In the genomic region with DNA sequence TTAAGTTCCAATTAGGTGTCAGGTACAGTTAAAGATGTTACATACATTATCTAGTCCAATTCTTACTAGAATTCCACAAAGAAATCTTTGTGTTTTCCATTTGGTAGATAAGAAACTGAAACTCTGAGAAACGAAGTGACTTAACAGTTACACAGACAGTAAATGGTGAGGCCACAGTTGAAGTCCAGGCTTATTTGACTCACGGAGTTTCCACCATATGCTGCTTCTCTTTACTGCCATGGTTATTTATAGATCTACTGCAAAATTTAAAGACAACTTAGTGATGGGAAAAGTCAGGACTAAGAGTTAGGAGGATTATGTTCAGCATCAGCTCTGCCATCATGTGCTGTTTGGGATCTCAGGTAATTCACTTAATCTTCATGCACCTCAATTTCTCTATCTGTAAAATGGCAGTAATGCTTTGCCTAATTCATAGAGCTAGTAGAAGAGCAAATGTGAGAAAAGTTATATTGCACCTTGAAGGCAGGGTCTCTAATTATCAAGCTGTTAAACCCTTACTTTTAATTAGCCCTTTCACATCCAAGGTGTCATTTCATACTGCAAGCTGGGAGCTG, we compare ENCODE assay signal across 25 cellular contexts. TPM values are rescaled to one million over a fixed set of nuclear protein-coding genes. Genes with fewer than 3 reads are reported as not detected.
A peak's percentile ranks its signal among the peaks of the same experiment; 100 is the strongest.
DNase-seq lines count a peak whose midpoint lies in the region; ATAC-seq, FAIRE-seq and TF ChIP-seq lines count a peak whose summit lies in the region.
"Had no signal": no experiment of that assay in that cellular context is flagged by ENCODE, and none has a peak within 500 bp of the region (broad histone marks: within the 10 kb centered on the region; RNA-seq: fewer than 3 reads in every experiment).

No MANE protein-coding gene starts in this region.

- H3K4me3 Mint-ChIP-seq in activated naive CD8-positive, alpha-beta T cell treated with anti-CD3 and anti-CD28 coated beads for 36 hours: peak overlapping the region; percentile 37
- no peak overlapping the region for H3K4me3 Mint-ChIP-seq in MCF 10A (ENCODE audit: unreplicated experiment)
- H3K4me3 Mint-ChIP-seq in naive thymus-derived CD8-positive, alpha-beta T cell: no peak overlapping the region
- H3K4me3 Mint-ChIP-seq: activated naive CD4-positive, alpha-beta T cell treated with anti-CD3 and anti-CD28 coated beads, Interleukin-2, amount 10 ng/mL, durations not matched to agents 7 days and 5 days had no signal

- peaks cover 21% of the 10 kb centered on the region for H3K4me1 Mint-ChIP-seq in activated naive CD8-positive, alpha-beta T cell treated with anti-CD3 and anti-CD28 coated beads for 36 hours
- peaks cover 14% of the 10 kb centered on the region for H3K4me1 Mint-ChIP-seq in MCF 10A (ENCODE audit: insufficient read depth, unreplicated experiment)
- peaks cover 0 to 12% (median 3%) of the 10 kb centered on the region in 4 donors for H3K4me1 Mint-ChIP-seq in naive thymus-derived CD8-positive, alpha-beta T cell

- ATAC-seq in GM19463 (IDR thresholded peaks at IDR 0.05; ENCODE audit: unreplicated experiment) (peak; percentile 50), HG03565 (IDR thresholded peaks at IDR 0.05; ENCODE audit: unreplicated experiment) (peak; percentile 54)
- ATAC-seq in naive thymus-derived CD8-positive, alpha-beta T cell: no peak
- ATAC-seq: gastroesophageal sphincter, HepG2, left lobe of liver, sciatic nerve had no signal

- TF ChIP-seq CTCF in MCF 10A (IDR thresholded peaks at IDR 0.05; ENCODE audit: unreplicated experiment): no peak

- peaks cover 3% of the 10 kb centered on the region for H3K36me3 Mint-ChIP-seq in activated naive CD8-positive, alpha-beta T cell treated with anti-CD3 and anti-CD28 coated beads for 36 hours
- peaks cover under 1% of the 10 kb centered on the region for H3K36me3 Mint-ChIP-seq in MCF 10A (ENCODE audit: insufficient read depth, unreplicated experiment)
- no peaks in the 10 kb centered on the region for H3K36me3 Mint-ChIP-seq in naive thymus-derived CD8-positive, alpha-beta T cell

- no peak for DNase-seq in GM18507 (ENCODE audit: extremely low spot score, insufficient read length, low read depth)
- no peak for DNase-seq in activated naive CD8-positive, alpha-beta T cell treated with anti-CD3 and anti-CD28 coated beads for 36 hours
- no peak for DNase-seq in MCF 10A (ENCODE audit: unreplicated experiment)
- DNase-seq in naive thymus-derived CD8-positive, alpha-beta T cell: no peak
- DNase-seq in RCC 7860 (ENCODE audit: low spot score): no peak
- DNase-seq: activated naive CD4-positive, alpha-beta T cell treated with anti-CD3 and anti-CD28 coated beads, Interleukin-2, amount 10 ng/mL, durations not matched to agents 7 days and 5 days; BE2C; brain microvascular endothelial cell; dermis blood vessel endothelial cell; erythroblast; GF-D8; GM23248; MG63; NCI-H2029; NCI-H510A treated with DMSO at 0.1 percent for 48 hours; occipital lobe; Peyer's patch; stimulated activated CD4-positive, alpha-beta T cell treated with anti-CD3 and anti-CD28 coated beads, Interleukin-1b, Interleukin-23, amount 100 ng/mL, for 48 hours; testis had no signal

- H3K27me3 Mint-ChIP-seq in activated naive CD8-positive, alpha-beta T cell treated with anti-CD3 and anti-CD28 coated beads for 36 hours: no peaks in the 10 kb centered on the region
- no peaks in the 10 kb centered on the region for H3K27me3 Mint-ChIP-seq in MCF 10A (ENCODE audit: insufficient read depth, unreplicated experiment)
- no peaks in the 10 kb centered on the region for H3K27me3 Mint-ChIP-seq in naive thymus-derived CD8-positive, alpha-beta T cell
- H3K27me3 Mint-ChIP-seq: activated naive CD4-positive, alpha-beta T cell treated with anti-CD3 and anti-CD28 coated beads, Interleukin-2, amount 10 ng/mL, durations not matched to agents 7 days and 5 days had no signal

- intact Hi-C loops in MCF 10A (cut with micrococcal nuclease): no loop called here

- no TSS peak for BruUV-seq in MCF 10A (replicated peaks; lab: Mats Ljungman, UMichigan)

- peak overlapping the region; percentile 74 for H3K27ac Mint-ChIP-seq in activated naive CD8-positive, alpha-beta T cell treated with anti-CD3 and anti-CD28 coated beads for 36 hours
- no peak overlapping the region for H3K27ac Mint-ChIP-seq in MCF 10A (ENCODE audit: low read depth, unreplicated experiment)
- H3K27ac Mint-ChIP-seq in naive thymus-derived CD8-positive, alpha-beta T cell: no peak overlapping the region
- H3K27ac Mint-ChIP-seq: activated naive CD4-positive, alpha-beta T cell treated with anti-CD3 and anti-CD28 coated beads, Interleukin-2, amount 10 ng/mL, durations not matched to agents 7 days and 5 days had no signal

- peak; percentile 39 for FAIRE-seq in GM18507 (lab: Jason Lieb, UNC)
- no peak for FAIRE-seq in RCC 7860 (lab: Jason Lieb, UNC)
- FAIRE-seq: HepG2 had no signal

- CTCF ChIA-PET in MCF 10A (lab: Yijun Ruan, JAX): interaction anchor here (0.6 kb wide), 2 partner anchors 153 to 216 kb away, joined by 3 read pairs; no protein-coding TSS in a partner anchor

- H3K9me3 Mint-ChIP-seq in activated naive CD8-positive, alpha-beta T cell treated with anti-CD3 and anti-CD28 coated beads for 36 hours: peaks cover 2% of the 10 kb centered on the region
- H3K9me3 Mint-ChIP-seq in MCF 10A (ENCODE audit: unreplicated experiment): no peaks in the 10 kb centered on the region
- peaks cover 0 to 2% (median 0%) of the 10 kb centered on the region in 9 donors for H3K9me3 Mint-ChIP-seq in naive thymus-derived CD8-positive, alpha-beta T cell
- H3K9me3 Mint-ChIP-seq: activated naive CD4-positive, alpha-beta T cell treated with anti-CD3 and anti-CD28 coated beads, Interleukin-2, amount 10 ng/mL, durations not matched to agents 7 days and 5 days had no signal

- POLR2A ChIA-PET in MCF 10A (lab: Yijun Ruan, JAX): interaction anchor here (1.6 kb wide), 1 partner anchor 30 kb away, joined by 3 read pairs; no protein-coding TSS in a partner anchor
- POLR2A ChIA-PET in naive thymus-derived CD8-positive, alpha-beta T cell (lab: Charles Lee): interaction anchor here (1.3 kb wide), 1 partner anchor 14 kb away, joined by 3 read pairs; no protein-coding TSS in a partner anchor

RNA-seq across cellular contexts. Expression of a gene that starts 26.2 kb away (rescaled TPM):
- 100 to 1,000 TPM; 113 to 119 TPM for total RNA-seq in activated naive CD8-positive, alpha-beta T cell treated with anti-CD3 and anti-CD28 coated beads for 36 hours
- 2.3 and 6.8 TPM in 2 replicates for total RNA-seq in MCF 10A (2022)
- 10 to 100 TPM; 27.0 to 27.9 TPM for total RNA-seq in naive thymus-derived CD8-positive, alpha-beta T cell
- polyA plus RNA-seq in naive thymus-derived CD8-positive, alpha-beta T cell: 10 to 100 TPM; 16.1 to 23.6 (median 20.4) TPM
- total RNA-seq: dermis blood vessel endothelial cell, GM23248, HepG2 had no signal
- polyA plus RNA-seq: GM23248 had no signal

Comparison
In these comparisons a context has a peak if more than half of its experiments do, and no peak if none do; other contexts are left out.
1. ATAC-seq: peak in GM19463 (single experiment) and HG03565 (single experiment); none in naive thymus-derived CD8-positive, alpha-beta T cell (0 of 2).